ENCODE assay signal across 1 cellular context in genomic region chr7:128003179-128003578, GRCh38.
TF ChIP-seq lines count a peak whose summit lies in the region.

No MANE protein-coding gene starts in this region.

TF ChIP-seq in GM12878, 131 proteins besides CTCF, POLR2A, EP300 and RAD21 (continued from another document):
- TF ChIP-seq SKIL (IDR thresholded peaks at IDR 0.05; ENCODE audit: low read depth, poor library complexity, severe bottlenecking) = no peak
- TF ChIP-seq ZNF217 (IDR thresholded peaks at IDR 0.05) = no peak
- no peak for TF ChIP-seq CHD4 (IDR thresholded peaks at IDR 0.05)
- peak; percentile 59; the same call in 1 of the 2 replicates for TF ChIP-seq IRF4 (IDR thresholded peaks at IDR 0.05; ENCODE audit: low read depth, low read length)
- no peak for TF ChIP-seq POU2F2 (IDR thresholded peaks at IDR 0.05; ENCODE audit: borderline replicate concordance, low read depth, low read length)
- TF ChIP-seq EGR1 (IDR thresholded peaks at IDR 0.05; ENCODE audit: borderline replicate concordance in 1 of 2, low read depth in 2 of 2, low read length in 2 of 2) = no peak
